ENCODE assay signal across 1 cellular context in the genomic region with DNA sequence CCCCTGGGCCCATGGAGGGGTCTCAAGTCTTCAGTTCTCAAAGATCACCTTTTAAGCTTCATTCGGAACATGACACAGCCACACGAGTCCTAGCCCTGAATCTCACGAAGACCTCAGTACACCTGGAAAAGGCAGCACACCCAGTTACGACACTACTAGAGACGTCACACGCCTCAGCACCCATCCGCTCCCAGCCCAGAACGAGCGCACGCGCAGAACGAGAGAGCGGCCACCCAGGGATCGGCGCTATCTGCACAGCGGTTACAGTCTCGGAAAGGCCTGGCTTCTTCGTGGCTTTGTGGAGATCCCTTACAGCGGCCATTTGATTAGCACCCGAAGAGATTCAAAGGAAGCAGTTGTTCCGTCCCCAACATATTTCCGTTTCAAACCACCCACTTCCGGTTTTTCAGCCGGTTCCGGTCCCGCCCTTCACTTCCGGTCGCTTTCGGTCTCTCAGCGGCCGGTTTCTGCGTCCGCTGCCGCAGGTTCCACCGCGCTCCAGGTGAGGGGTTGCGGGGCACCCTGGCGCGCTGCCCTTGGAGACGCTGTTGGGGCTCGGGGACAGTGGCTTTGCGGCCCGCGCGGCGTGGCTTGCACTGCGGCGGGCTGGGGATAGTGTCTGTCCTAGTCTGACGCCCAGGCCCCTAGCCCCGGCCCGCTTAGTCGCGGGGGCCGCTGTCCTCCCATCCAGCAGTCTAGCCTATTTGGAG.
TF ChIP-seq lines count a peak whose summit lies in the region.

A gene with protein sequence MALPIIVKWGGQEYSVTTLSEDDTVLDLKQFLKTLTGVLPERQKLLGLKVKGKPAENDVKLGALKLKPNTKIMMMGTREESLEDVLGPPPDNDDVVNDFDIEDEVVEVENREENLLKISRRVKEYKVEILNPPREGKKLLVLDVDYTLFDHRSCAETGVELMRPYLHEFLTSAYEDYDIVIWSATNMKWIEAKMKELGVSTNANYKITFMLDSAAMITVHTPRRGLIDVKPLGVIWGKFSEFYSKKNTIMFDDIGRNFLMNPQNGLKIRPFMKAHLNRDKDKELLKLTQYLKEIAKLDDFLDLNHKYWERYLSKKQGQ (plus strand): TSS at position 432 of the 710 bp plus-strand sequence. CDS start 5,626 bp downstream, outside the sequence.

TF ChIP-seq in HepG2, 621 proteins besides CTCF, POLR2A, EP300 and RAD21 (continued from another document and continues in another):
- TF ChIP-seq, protein P1, sequence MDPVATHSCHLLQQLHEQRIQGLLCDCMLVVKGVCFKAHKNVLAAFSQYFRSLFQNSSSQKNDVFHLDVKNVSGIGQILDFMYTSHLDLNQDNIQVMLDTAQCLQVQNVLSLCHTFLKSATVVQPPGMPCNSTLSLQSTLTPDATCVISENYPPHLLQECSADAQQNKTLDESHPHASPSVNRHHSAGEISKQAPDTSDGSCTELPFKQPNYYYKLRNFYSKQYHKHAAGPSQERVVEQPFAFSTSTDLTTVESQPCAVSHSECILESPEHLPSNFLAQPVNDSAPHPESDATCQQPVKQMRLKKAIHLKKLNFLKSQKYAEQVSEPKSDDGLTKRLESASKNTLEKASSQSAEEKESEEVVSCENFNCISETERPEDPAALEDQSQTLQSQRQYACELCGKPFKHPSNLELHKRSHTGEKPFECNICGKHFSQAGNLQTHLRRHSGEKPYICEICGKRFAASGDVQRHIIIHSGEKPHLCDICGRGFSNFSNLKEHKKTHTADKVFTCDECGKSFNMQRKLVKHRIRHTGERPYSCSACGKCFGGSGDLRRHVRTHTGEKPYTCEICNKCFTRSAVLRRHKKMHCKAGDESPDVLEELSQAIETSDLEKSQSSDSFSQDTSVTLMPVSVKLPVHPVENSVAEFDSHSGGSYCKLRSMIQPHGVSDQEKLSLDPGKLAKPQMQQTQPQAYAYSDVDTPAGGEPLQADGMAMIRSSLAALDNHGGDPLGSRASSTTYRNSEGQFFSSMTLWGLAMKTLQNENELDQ (CRISPR knock-in tag; IDR thresholded peaks at IDR 0.05; ENCODE audit: borderline replicate concordance), result no peak
- TF ChIP-seq THAP11 (CRISPR knock-in tag; IDR thresholded peaks at IDR 0.05), result peak; percentile 90
- peak; percentile 79; the same call in 1 of the 2 replicates for TF ChIP-seq ZNF136 (CRISPR knock-in tag; IDR thresholded peaks at IDR 0.05; ENCODE audit: low read depth)
- TF ChIP-seq IKZF1 (IDR thresholded peaks at IDR 0.05), result no peak
- TF ChIP-seq, protein P2, sequence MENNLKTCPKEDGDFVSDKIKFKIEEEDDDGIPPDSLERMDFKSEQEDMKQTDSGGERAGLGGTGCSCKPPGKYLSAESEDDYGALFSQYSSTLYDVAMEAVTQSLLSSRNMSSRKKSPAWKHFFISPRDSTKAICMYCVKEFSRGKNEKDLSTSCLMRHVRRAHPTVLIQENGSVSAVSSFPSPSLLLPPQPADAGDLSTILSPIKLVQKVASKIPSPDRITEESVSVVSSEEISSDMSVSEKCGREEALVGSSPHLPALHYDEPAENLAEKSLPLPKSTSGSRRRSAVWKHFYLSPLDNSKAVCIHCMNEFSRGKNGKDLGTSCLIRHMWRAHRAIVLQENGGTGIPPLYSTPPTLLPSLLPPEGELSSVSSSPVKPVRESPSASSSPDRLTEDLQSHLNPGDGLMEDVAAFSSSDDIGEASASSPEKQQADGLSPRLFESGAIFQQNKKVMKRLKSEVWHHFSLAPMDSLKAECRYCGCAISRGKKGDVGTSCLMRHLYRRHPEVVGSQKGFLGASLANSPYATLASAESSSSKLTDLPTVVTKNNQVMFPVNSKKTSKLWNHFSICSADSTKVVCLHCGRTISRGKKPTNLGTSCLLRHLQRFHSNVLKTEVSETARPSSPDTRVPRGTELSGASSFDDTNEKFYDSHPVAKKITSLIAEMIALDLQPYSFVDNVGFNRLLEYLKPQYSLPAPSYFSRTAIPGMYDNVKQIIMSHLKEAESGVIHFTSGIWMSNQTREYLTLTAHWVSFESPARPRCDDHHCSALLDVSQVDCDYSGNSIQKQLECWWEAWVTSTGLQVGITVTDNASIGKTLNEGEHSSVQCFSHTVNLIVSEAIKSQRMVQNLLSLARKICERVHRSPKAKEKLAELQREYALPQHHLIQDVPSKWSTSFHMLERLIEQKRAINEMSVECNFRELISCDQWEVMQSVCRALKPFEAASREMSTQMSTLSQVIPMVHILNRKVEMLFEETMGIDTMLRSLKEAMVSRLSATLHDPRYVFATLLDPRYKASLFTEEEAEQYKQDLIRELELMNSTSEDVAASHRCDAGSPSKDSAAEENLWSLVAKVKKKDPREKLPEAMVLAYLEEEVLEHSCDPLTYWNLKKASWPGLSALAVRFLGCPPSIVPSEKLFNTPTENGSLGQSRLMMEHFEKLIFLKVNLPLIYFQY (CRISPR knock-in tag; IDR thresholded peaks at IDR 0.05; ENCODE audit: borderline replicate concordance), result 0 out of 2 replicates have a peak, but pooled peaks have one; percentile 59
- peak; percentile 43 for TF ChIP-seq CBX1 (IDR thresholded peaks at IDR 0.05; ENCODE audit: low read depth)
- TF ChIP-seq ZNF83 (CRISPR knock-in tag; IDR thresholded peaks at IDR 0.05; ENCODE audit: borderline replicate concordance), result 0 out of 2 replicates have a peak, but pooled peaks have one; percentile 64
- TF ChIP-seq, protein P3, sequence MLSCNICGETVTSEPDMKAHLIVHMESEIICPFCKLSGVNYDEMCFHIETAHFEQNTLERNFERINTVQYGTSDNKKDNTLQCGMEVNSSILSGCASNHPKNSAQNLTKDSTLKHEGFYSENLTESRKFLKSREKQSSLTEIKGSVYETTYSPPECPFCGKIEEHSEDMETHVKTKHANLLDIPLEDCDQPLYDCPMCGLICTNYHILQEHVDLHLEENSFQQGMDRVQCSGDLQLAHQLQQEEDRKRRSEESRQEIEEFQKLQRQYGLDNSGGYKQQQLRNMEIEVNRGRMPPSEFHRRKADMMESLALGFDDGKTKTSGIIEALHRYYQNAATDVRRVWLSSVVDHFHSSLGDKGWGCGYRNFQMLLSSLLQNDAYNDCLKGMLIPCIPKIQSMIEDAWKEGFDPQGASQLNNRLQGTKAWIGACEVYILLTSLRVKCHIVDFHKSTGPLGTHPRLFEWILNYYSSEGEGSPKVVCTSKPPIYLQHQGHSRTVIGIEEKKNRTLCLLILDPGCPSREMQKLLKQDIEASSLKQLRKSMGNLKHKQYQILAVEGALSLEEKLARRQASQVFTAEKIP (CRISPR knock-in tag; IDR thresholded peaks at IDR 0.05; ENCODE audit: borderline replicate concordance), result no peak
- TF ChIP-seq NFRKB (IDR thresholded peaks at IDR 0.05), result no peak
- TF ChIP-seq, protein P4, sequence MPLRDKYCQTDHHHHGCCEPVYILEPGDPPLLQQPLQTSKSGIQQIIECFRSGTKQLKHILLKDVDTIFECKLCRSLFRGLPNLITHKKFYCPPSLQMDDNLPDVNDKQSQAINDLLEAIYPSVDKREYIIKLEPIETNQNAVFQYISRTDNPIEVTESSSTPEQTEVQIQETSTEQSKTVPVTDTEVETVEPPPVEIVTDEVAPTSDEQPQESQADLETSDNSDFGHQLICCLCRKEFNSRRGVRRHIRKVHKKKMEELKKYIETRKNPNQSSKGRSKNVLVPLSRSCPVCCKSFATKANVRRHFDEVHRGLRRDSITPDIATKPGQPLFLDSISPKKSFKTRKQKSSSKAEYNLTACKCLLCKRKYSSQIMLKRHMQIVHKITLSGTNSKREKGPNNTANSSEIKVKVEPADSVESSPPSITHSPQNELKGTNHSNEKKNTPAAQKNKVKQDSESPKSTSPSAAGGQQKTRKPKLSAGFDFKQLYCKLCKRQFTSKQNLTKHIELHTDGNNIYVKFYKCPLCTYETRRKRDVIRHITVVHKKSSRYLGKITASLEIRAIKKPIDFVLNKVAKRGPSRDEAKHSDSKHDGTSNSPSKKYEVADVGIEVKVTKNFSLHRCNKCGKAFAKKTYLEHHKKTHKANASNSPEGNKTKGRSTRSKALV (CRISPR knock-in tag; IDR thresholded peaks at IDR 0.05), result no peak
- peak; percentile 65; the same call in 1 of the 2 replicates for TF ChIP-seq ZNF768 (CRISPR knock-in tag; IDR thresholded peaks at IDR 0.05)
- TF ChIP-seq ZNF629 (CRISPR knock-in tag; conservative IDR thresholded peaks at IDR 0.05), result no peak
- TF ChIP-seq ETV6 (CRISPR knock-in tag; conservative IDR thresholded peaks at IDR 0.05), result no peak; the same call in 1 of the 2 replicates
- no peak for TF ChIP-seq ZNF383 (CRISPR knock-in tag; IDR thresholded peaks at IDR 0.05; ENCODE audit: borderline replicate concordance)
- peak; percentile 69 for TF ChIP-seq HOXA3 (CRISPR knock-in tag; IDR thresholded peaks at IDR 0.05)
- TF ChIP-seq MIER3 (CRISPR knock-in tag; IDR thresholded peaks at IDR 0.05; ENCODE audit: borderline replicate concordance), result peak; percentile 20; the same call in 1 of the 2 replicates
- TF ChIP-seq ZBTB21 (CRISPR knock-in tag; IDR thresholded peaks at IDR 0.05), result 0 out of 2 replicates have a peak, but pooled peaks have one; percentile 13
- TF ChIP-seq, protein P5, sequence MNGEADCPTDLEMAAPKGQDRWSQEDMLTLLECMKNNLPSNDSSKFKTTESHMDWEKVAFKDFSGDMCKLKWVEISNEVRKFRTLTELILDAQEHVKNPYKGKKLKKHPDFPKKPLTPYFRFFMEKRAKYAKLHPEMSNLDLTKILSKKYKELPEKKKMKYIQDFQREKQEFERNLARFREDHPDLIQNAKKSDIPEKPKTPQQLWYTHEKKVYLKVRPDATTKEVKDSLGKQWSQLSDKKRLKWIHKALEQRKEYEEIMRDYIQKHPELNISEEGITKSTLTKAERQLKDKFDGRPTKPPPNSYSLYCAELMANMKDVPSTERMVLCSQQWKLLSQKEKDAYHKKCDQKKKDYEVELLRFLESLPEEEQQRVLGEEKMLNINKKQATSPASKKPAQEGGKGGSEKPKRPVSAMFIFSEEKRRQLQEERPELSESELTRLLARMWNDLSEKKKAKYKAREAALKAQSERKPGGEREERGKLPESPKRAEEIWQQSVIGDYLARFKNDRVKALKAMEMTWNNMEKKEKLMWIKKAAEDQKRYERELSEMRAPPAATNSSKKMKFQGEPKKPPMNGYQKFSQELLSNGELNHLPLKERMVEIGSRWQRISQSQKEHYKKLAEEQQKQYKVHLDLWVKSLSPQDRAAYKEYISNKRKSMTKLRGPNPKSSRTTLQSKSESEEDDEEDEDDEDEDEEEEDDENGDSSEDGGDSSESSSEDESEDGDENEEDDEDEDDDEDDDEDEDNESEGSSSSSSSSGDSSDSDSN (CRISPR knock-in tag; IDR thresholded peaks at IDR 0.05), result peak; percentile 79
- TF ChIP-seq MED13 (CRISPR knock-in tag; IDR thresholded peaks at IDR 0.05), result no peak
- TF ChIP-seq TBX3 (IDR thresholded peaks at IDR 0.05; ENCODE audit: borderline replicate concordance), result no peak
- no peak for TF ChIP-seq PHF5A (CRISPR knock-in tag; IDR thresholded peaks at IDR 0.05; ENCODE audit: low read depth, unreplicated experiment)
- 0 out of 2 replicates have a peak, but pooled peaks have one; percentile 68 for TF ChIP-seq ZNF737 (CRISPR knock-in tag; IDR thresholded peaks at IDR 0.05; ENCODE audit: borderline replicate concordance)
- TF ChIP-seq, protein P6, sequence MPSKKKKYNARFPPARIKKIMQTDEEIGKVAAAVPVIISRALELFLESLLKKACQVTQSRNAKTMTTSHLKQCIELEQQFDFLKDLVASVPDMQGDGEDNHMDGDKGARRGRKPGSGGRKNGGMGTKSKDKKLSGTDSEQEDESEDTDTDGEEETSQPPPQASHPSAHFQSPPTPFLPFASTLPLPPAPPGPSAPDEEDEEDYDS (CRISPR knock-in tag; IDR thresholded peaks at IDR 0.05), result peak; percentile 54; the same call in 1 of the 2 replicates
- no peak for TF ChIP-seq ZNF143 (CRISPR knock-in tag; IDR thresholded peaks at IDR 0.05)
- no peak for TF ChIP-seq SP1 (IDR thresholded peaks at IDR 0.05)
- 0 out of 2 replicates have a peak, but pooled peaks have one; percentile 14 for TF ChIP-seq SP1 (CRISPR knock-in tag; IDR thresholded peaks at IDR 0.05)
- TF ChIP-seq, protein P7, sequence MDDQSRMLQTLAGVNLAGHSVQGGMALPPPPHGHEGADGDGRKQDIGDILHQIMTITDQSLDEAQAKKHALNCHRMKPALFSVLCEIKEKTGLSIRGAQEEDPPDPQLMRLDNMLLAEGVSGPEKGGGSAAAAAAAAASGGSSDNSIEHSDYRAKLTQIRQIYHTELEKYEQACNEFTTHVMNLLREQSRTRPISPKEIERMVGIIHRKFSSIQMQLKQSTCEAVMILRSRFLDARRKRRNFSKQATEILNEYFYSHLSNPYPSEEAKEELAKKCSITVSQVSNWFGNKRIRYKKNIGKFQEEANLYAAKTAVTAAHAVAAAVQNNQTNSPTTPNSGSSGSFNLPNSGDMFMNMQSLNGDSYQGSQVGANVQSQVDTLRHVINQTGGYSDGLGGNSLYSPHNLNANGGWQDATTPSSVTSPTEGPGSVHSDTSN (CRISPR knock-in tag; IDR thresholded peaks at IDR 0.05; ENCODE audit: borderline replicate concordance), result no peak
- peak; percentile 71; the same call in 1 of the 2 replicates for TF ChIP-seq FOXK1 (CRISPR knock-in tag; IDR thresholded peaks at IDR 0.05; ENCODE audit: borderline replicate concordance, low read depth)
- TF ChIP-seq PITX1 (CRISPR knock-in tag; IDR thresholded peaks at IDR 0.05), result peak; percentile 60; the same call in 1 of the 2 replicates
- TF ChIP-seq RXRB (CRISPR knock-in tag; IDR thresholded peaks at IDR 0.05; ENCODE audit: borderline replicate concordance), result peak; percentile 20; the same call in 1 of the 2 replicates
- no peak for TF ChIP-seq ARNTL (CRISPR knock-in tag; IDR thresholded peaks at IDR 0.05)
- peak; percentile 76 for TF ChIP-seq ZNF883 (CRISPR knock-in tag; IDR thresholded peaks at IDR 0.05; ENCODE audit: not compliant biosample characterization)
- TF ChIP-seq ZBTB7A (CRISPR knock-in tag; IDR thresholded peaks at IDR 0.05), result no peak
- TF ChIP-seq ATM (IDR thresholded peaks at IDR 0.05; ENCODE audit: borderline replicate concordance), result no peak
- peak; percentile 40; the same call in 1 of the 2 replicates for TF ChIP-seq ERF (CRISPR knock-in tag; IDR thresholded peaks at IDR 0.05)
- TF ChIP-seq MXI1 (IDR thresholded peaks at IDR 0.05; ENCODE audit: borderline replicate concordance, low read depth, low read length), result peak; percentile 18; the same call in 1 of the 3 replicates
- TF ChIP-seq ZSCAN25 (CRISPR knock-in tag; IDR thresholded peaks at IDR 0.05), result no peak; the same call in 1 of the 2 replicates
- TF ChIP-seq GTF2F1 (IDR thresholded peaks at IDR 0.05; ENCODE audit: low read length), result no peak
- peak; percentile 92 for TF ChIP-seq REPIN1 (CRISPR knock-in tag; IDR thresholded peaks at IDR 0.05; ENCODE audit: borderline replicate concordance, low read depth)
- TF ChIP-seq ZZZ3 (CRISPR knock-in tag; IDR thresholded peaks at IDR 0.05; ENCODE audit: borderline replicate concordance), result peak; percentile 73; the same call in 1 of the 2 replicates
